Comparison of ENCODE assay signal across 1 cellular context in the genomic region with DNA sequence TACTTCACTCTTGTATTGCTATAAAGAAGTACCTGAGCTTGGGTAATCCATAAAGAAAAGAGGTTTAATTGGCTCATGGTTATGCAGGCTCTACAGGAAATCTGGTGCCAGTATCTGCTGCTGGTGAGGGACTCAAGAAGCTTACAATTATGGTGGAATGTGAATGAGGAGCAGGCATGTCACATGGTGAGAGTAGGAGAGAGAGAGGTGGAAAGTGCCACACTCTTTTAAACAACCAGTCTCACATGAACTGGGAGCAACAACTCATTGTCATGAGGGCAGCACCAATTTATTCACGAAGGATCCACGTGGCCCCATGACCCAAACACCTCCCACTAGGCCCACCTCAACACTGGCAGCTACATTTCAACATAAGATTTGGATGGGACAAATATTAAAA.
TF ChIP-seq lines count a peak whose summit lies in the region.

No MANE protein-coding gene starts in this region.

TF ChIP-seq in K562, 482 proteins besides CTCF, POLR2A, EP300 and RAD21 (continued from another document):
- TF ChIP-seq, protein P1, sequence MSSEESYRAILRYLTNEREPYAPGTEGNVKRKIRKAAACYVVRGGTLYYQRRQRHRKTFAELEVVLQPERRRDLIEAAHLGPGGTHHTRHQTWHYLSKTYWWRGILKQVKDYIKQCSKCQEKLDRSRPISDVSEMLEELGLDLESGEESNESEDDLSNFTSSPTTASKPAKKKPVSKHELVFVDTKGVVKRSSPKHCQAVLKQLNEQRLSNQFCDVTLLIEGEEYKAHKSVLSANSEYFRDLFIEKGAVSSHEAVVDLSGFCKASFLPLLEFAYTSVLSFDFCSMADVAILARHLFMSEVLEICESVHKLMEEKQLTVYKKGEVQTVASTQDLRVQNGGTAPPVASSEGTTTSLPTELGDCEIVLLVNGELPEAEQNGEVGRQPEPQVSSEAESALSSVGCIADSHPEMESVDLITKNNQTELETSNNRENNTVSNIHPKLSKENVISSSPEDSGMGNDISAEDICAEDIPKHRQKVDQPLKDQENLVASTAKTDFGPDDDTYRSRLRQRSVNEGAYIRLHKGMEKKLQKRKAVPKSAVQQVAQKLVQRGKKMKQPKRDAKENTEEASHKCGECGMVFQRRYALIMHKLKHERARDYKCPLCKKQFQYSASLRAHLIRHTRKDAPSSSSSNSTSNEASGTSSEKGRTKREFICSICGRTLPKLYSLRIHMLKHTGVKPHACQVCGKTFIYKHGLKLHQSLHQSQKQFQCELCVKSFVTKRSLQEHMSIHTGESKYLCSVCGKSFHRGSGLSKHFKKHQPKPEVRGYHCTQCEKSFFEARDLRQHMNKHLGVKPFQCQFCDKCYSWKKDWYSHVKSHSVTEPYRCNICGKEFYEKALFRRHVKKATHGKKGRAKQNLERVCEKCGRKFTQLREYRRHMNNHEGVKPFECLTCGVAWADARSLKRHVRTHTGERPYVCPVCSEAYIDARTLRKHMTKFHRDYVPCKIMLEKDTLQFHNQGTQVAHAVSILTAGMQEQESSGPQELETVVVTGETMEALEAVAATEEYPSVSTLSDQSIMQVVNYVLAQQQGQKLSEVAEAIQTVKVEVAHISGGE (CRISPR knock-in tag; IDR thresholded peaks at IDR 0.05): no peak
- no peak for TF ChIP-seq MXI1 (IDR thresholded peaks at IDR 0.05; ENCODE audit: low read depth, low read length)
- TF ChIP-seq OTX1 (CRISPR knock-in tag; IDR thresholded peaks at IDR 0.05): no peak
- TF ChIP-seq RHOXF2B (CRISPR knock-in tag; conservative IDR thresholded peaks at IDR 0.05): no peak
- TF ChIP-seq, protein P2, sequence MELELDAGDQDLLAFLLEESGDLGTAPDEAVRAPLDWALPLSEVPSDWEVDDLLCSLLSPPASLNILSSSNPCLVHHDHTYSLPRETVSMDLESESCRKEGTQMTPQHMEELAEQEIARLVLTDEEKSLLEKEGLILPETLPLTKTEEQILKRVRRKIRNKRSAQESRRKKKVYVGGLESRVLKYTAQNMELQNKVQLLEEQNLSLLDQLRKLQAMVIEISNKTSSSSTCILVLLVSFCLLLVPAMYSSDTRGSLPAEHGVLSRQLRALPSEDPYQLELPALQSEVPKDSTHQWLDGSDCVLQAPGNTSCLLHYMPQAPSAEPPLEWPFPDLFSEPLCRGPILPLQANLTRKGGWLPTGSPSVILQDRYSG (tag; conservative IDR thresholded peaks at IDR 0.05; ENCODE audit: low read depth): no peak
- TF ChIP-seq JUND (IDR thresholded peaks at IDR 0.05; ENCODE audit: borderline replicate concordance, low read depth, low read length): no peak
- no peak for TF ChIP-seq JUND (tag; IDR thresholded peaks at IDR 0.05; ENCODE audit: borderline replicate concordance, low read depth, low read length)
- no peak for TF ChIP-seq NCOR1 (IDR thresholded peaks at IDR 0.05)
- TF ChIP-seq, protein P3, sequence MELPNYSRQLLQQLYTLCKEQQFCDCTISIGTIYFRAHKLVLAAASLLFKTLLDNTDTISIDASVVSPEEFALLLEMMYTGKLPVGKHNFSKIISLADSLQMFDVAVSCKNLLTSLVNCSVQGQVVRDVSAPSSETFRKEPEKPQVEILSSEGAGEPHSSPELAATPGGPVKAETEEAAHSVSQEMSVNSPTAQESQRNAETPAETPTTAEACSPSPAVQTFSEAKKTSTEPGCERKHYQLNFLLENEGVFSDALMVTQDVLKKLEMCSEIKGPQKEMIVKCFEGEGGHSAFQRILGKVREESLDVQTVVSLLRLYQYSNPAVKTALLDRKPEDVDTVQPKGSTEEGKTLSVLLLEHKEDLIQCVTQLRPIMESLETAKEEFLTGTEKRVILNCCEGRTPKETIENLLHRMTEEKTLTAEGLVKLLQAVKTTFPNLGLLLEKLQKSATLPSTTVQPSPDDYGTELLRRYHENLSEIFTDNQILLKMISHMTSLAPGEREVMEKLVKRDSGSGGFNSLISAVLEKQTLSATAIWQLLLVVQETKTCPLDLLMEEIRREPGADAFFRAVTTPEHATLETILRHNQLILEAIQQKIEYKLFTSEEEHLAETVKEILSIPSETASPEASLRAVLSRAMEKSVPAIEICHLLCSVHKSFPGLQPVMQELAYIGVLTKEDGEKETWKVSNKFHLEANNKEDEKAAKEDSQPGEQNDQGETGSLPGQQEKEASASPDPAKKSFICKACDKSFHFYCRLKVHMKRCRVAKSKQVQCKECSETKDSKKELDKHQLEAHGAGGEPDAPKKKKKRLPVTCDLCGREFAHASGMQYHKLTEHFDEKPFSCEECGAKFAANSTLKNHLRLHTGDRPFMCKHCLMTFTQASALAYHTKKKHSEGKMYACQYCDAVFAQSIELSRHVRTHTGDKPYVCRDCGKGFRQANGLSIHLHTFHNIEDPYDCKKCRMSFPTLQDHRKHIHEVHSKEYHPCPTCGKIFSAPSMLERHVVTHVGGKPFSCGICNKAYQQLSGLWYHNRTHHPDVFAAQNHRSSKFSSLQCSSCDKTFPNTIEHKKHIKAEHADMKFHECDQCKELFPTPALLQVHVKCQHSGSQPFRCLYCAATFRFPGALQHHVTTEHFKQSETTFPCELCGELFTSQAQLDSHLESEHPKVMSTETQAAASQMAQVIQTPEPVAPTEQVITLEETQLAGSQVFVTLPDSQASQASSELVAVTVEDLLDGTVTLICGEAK (IDR thresholded peaks at IDR 0.05): no peak
- TF ChIP-seq, protein P3 (CRISPR knock-in tag; IDR thresholded peaks at IDR 0.05): peak; percentile 44; the same call in 1 of the 2 replicates
- TF ChIP-seq, protein P4, sequence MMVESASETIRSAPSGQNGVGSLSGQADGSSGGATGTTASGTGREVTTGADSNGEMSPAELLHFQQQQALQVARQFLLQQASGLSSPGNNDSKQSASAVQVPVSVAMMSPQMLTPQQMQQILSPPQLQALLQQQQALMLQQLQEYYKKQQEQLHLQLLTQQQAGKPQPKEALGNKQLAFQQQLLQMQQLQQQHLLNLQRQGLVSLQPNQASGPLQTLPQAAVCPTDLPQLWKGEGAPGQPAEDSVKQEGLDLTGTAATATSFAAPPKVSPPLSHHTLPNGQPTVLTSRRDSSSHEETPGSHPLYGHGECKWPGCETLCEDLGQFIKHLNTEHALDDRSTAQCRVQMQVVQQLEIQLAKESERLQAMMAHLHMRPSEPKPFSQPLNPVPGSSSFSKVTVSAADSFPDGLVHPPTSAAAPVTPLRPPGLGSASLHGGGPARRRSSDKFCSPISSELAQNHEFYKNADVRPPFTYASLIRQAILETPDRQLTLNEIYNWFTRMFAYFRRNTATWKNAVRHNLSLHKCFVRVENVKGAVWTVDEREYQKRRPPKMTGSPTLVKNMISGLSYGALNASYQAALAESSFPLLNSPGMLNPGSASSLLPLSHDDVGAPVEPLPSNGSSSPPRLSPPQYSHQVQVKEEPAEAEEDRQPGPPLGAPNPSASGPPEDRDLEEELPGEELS (CRISPR knock-in tag; IDR thresholded peaks at IDR 0.05; ENCODE audit: borderline replicate concordance): no peak
- 0 out of 2 replicates have a peak, but pooled peaks have one; percentile 11 for TF ChIP-seq ZNF184 (CRISPR knock-in tag; IDR thresholded peaks at IDR 0.05)
- TF ChIP-seq, protein P5, sequence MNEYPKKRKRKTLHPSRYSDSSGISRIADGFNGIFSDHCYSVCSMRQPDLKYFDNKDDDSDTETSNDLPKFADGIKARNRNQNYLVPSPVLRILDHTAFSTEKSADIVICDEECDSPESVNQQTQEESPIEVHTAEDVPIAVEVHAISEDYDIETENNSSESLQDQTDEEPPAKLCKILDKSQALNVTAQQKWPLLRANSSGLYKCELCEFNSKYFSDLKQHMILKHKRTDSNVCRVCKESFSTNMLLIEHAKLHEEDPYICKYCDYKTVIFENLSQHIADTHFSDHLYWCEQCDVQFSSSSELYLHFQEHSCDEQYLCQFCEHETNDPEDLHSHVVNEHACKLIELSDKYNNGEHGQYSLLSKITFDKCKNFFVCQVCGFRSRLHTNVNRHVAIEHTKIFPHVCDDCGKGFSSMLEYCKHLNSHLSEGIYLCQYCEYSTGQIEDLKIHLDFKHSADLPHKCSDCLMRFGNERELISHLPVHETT (CRISPR knock-in tag; conservative IDR thresholded peaks at IDR 0.05 in 1 of 2, IDR thresholded peaks at IDR 0.05 in 1 of 2): peak in 1 of 2 experiments; percentile 57; a peak in 1 of 4 replicates
- TF ChIP-seq POLR2B (IDR thresholded peaks at IDR 0.05; ENCODE audit: low read depth, partially characterized antibody): no peak
- no peak for TF ChIP-seq LCOR (CRISPR knock-in tag; IDR thresholded peaks at IDR 0.05)
- TF ChIP-seq CSDE1 (IDR thresholded peaks at IDR 0.05): no peak
- no peak for TF ChIP-seq ILK (tag; IDR thresholded peaks at IDR 0.05; ENCODE audit: borderline replicate concordance, low read depth)
- TF ChIP-seq ZNF431 (CRISPR knock-in tag; IDR thresholded peaks at IDR 0.05): no peak
- TF ChIP-seq STAT5B (CRISPR knock-in tag; IDR thresholded peaks at IDR 0.05): no peak
- no peak for TF ChIP-seq HIVEP1 (CRISPR knock-in tag; IDR thresholded peaks at IDR 0.05)
